In genomic region chr2:44044281-44044720, GRCh38 we compare ENCODE assay signal across 8 cellular contexts. TPM values are rescaled to one million over a fixed set of nuclear protein-coding genes. Genes with fewer than 3 reads are reported as not detected.
DNase-seq lines count a peak whose midpoint lies in the region; FAIRE-seq and TF ChIP-seq lines count a peak whose summit lies in the region.

No MANE protein-coding gene starts in this region.

- H3K36me3 ChIP-seq in H7 (replicated peaks; ENCODE audit: control insufficient read depth, insufficient read depth, low read length): no peaks in the 10 kb centered on the region
- no peaks in the 10 kb centered on the region for H3K36me3 ChIP-seq in Loucy (ENCODE audit: insufficient read depth, low read length)
- no peaks in the 10 kb centered on the region for H3K36me3 ChIP-seq in suprapubic skin

- H2AFZ ChIP-seq in Loucy (ENCODE audit: low read length): peak overlapping the region; percentile 85

- H3K4me1 ChIP-seq in Loucy (ENCODE audit: insufficient read depth, low read length, poor library complexity, severe bottlenecking) (no peaks in the 10 kb centered on the region), suprapubic skin (peaks cover 5% of the 10 kb centered on the region)

- WGBS in suprapubic skin: 5% methylated on average over 7 of the region's 10 CpGs

- TF ChIP-seq EP300 in suprapubic skin (IDR thresholded peaks at IDR 0.05): no peak

- H3K9me3 ChIP-seq in Loucy (ENCODE audit: insufficient read depth, low read depth, low read length): no peaks in the 10 kb centered on the region
- no peaks in the 10 kb centered on the region for H3K9me3 ChIP-seq in suprapubic skin

- no peak overlapping the region for H3K27ac ChIP-seq in suprapubic skin

- H3K27me3 ChIP-seq in H7 (ENCODE audit: control insufficient read depth, insufficient read depth, low read length): no peaks in the 10 kb centered on the region
- no peaks in the 10 kb centered on the region for H3K27me3 ChIP-seq in Loucy (ENCODE audit: insufficient read depth, low read length, poor library complexity, severe bottlenecking)
- H3K27me3 ChIP-seq in suprapubic skin: no peaks in the 10 kb centered on the region

- H3K4me3 ChIP-seq in H7 (ENCODE audit: insufficient read depth, low read depth, low read length) (no peak overlapping the region), Loucy (ENCODE audit: low read length, poor library complexity, severe bottlenecking) (no peak overlapping the region), fibroblast of pulmonary artery (replicated peaks; ENCODE audit: low read depth, low read length) (no peak overlapping the region), suprapubic skin (no peak overlapping the region)

- H4K20me1 ChIP-seq in Loucy (ENCODE audit: insufficient read depth, low read length, poor library complexity, severe bottlenecking): no peaks in the 10 kb centered on the region

- peak; percentile 87 for TF ChIP-seq CTCF in Loucy (conservative IDR thresholded peaks at IDR 0.05; ENCODE audit: low read length)
- peak; percentile 96 for TF ChIP-seq CTCF in fibroblast of pulmonary artery (IDR thresholded peaks at IDR 0.05; ENCODE audit: low read length, missing control alignments)
- peak; percentile 5 to 86 for TF ChIP-seq CTCF in suprapubic skin (IDR thresholded peaks at IDR 0.05)

- no peaks in the 10 kb centered on the region for H3K9me2 ChIP-seq in Loucy (replicated peaks; ENCODE audit: low read depth, low read length)

- H3K4me2 ChIP-seq in Loucy (ENCODE audit: low read depth, low read length, poor library complexity, severe bottlenecking): peak overlapping the region; percentile 36

- TF ChIP-seq POLR2A in suprapubic skin (IDR thresholded peaks at IDR 0.05): no peak

- H3K79me2 ChIP-seq in Loucy (ENCODE audit: insufficient read depth, low read length): no peaks in the 10 kb centered on the region

- FAIRE-seq in G401.6 (lab: Jason Lieb, UNC): peak; percentile 17

- H3F3A ChIP-seq in Loucy (ENCODE audit: low read depth): no peaks in the 10 kb centered on the region

- peak overlapping the region; percentile 32 for H3K9ac ChIP-seq in Loucy (ENCODE audit: low read depth, low read length, poor library complexity, severe bottlenecking)

- peak; percentile 81 for DNase-seq in H7
- DNase-seq in RPMI7951 (ENCODE audit: low read depth): peak; percentile 80
- DNase-seq in activated T-helper 1 cell treated with Interleukin-2 at 50 U/mL for 16 hours (ENCODE audit: low read depth): peak; percentile 53
- DNase-seq in fibroblast of pulmonary artery (ENCODE audit: low read depth): peak; percentile 83
- DNase-seq in nucleus accumbens (lab: John Stamatoyannopoulos, UW): peak; percentile 17 to 94 (median 81)
- peak; percentile 85 to 86 for DNase-seq in suprapubic skin (ENCODE audit: low spot score in 2 of 2)

RNA-seq across cellular contexts. Expression of gene LRPPRC, which starts 48.5 kb away (rescaled TPM):
- total RNA-seq in H7 (2014; rRNA removed; shearing (Covaris generic)): 92.9 and 125 TPM in 2 replicates
- total RNA-seq in RPMI7951 (2014; rRNA removed; shearing (Covaris generic)): 43.6 and 50.5 TPM in 2 replicates
- total RNA-seq in suprapubic skin: 10 to 100 TPM; 45.1 to 74.7 (median 46.6) TPM

Comparison
In these comparisons a context has a peak if more than half of its experiments do, and no peak if none do; other contexts are left out.
1. CTCF ChIP-seq: peak in every context shown above with its lines; median percentile 96 in fibroblast of pulmonary artery; 87 in Loucy; 46 in suprapubic skin.